ENCODE assay signal across 12 cellular contexts in genomic region chr6:136784271-136784664, GRCh38. TPM values are rescaled to one million over a fixed set of nuclear protein-coding genes. Genes with fewer than 3 reads are reported as not detected.
A peak's percentile ranks its signal among the peaks of the same experiment; 100 is the strongest.
DNase-seq lines count a peak whose midpoint lies in the region; ATAC-seq and TF ChIP-seq lines count a peak whose summit lies in the region.
"Had no signal": no experiment of that assay in that cellular context is flagged by ENCODE, and none has a peak within 500 bp of the region (broad histone marks: within the 10 kb centered on the region; RNA-seq: fewer than 3 reads in every experiment).

No MANE protein-coding gene starts in this region.

- no peaks in the 10 kb centered on the region for H3K9me3 ChIP-seq in SU-DHL-6 (ENCODE audit: insufficient read depth, low read length)
- H3K9me3 ChIP-seq in fibroblast of lung (ENCODE audit: control insufficient read depth, insufficient read depth, low read depth, low read length): no peaks in the 10 kb centered on the region
- H3K9me3 ChIP-seq in thoracic aorta: no peaks in the 10 kb centered on the region
- H3K9me3 ChIP-seq in mammary epithelial cell (replicated peaks; ENCODE audit: insufficient read depth, low read length): no peaks in the 10 kb centered on the region
- H3K9me3 ChIP-seq: vagina had no signal

- H3K4me2 ChIP-seq in SU-DHL-6 (ENCODE audit: low read depth, low read length, poor library complexity, severe bottlenecking) (peak overlapping the region; percentile 29), fibroblast of lung (ENCODE audit: extremely low read depth, insufficient read depth, low read length) (peak overlapping the region; percentile 9), mammary epithelial cell (ENCODE audit: insufficient read depth, low read depth, low read length) (no peak overlapping the region)

- dilution Hi-C loops in mammary epithelial cell (cut with HindIII; ENCODE audit: low sequenced_read_pairs): no loop called here

- peak overlapping the region; percentile 77 for H3K4me3 Mint-ChIP-seq in activated T-cell treated with anti-CD3 and anti-CD28 coated beads, Interleukin-2, amount 50 U/mL, for 4 hours

- H3K79me2 ChIP-seq in SU-DHL-6 (ENCODE audit: insufficient read depth, low read length): no peaks in the 10 kb centered on the region
- H3K79me2 ChIP-seq in fibroblast of lung (ENCODE audit: control insufficient read depth, insufficient read depth, low read length): peaks cover 71% of the 10 kb centered on the region
- H3K79me2 ChIP-seq in mammary epithelial cell (ENCODE audit: insufficient read depth, low read length): peaks cover 51% of the 10 kb centered on the region

- intact Hi-C loops in mammary epithelial cell (cut with micrococcal nuclease): no loop called here

- no peak for ATAC-seq in activated T-cell treated with anti-CD3 and anti-CD28 coated beads, Interleukin-2, amount 50 U/mL, for 4 hours
- ATAC-seq in thoracic aorta (ENCODE audit: insufficient number of reproducible peaks, low FRiP score, low read depth): no peak
- ATAC-seq: SK-N-SH treated with all-trans-retinoic acid at 6 μM for 48 hours had no signal

- no peak for DNase-seq in activated T-cell treated with anti-CD3 and anti-CD28 coated beads, Interleukin-2, amount 50 U/mL, for 4 hours
- DNase-seq in activated T-cell treated with anti-CD3 and anti-CD28 coated beads for 4 hours (no peak), fibroblast of lung (ENCODE audit: low read depth in 2 of 2) (no peak), thoracic aorta (ENCODE audit: low spot score) (no peak), mammary epithelial cell (no peak), inferior parietal cortex (ENCODE audit: extremely low spot score) (no peak), dedifferentiated amniotic fluid mesenchymal stem cell (ENCODE audit: extremely low spot score) (no peak)
- DNase-seq: NCI-H1092 treated with DMSO at 0.1 percent for 48 hours, NCI-H526 treated with DMSO at 0.1 percent for 48 hours had no signal

- peaks cover 3% of the 10 kb centered on the region for H3K36me3 Mint-ChIP-seq in activated T-cell treated with anti-CD3 and anti-CD28 coated beads, Interleukin-2, amount 50 U/mL, for 4 hours (ENCODE audit: insufficient read depth)

- peaks cover 26% of the 10 kb centered on the region for H3K4me1 ChIP-seq in fibroblast of lung (ENCODE audit: control insufficient read depth, extremely low read depth, insufficient read depth, low read length)
- peaks cover 72 to 96% of the 10 kb centered on the region in 2 donors for H3K4me1 ChIP-seq in thoracic aorta (ENCODE audit: control insufficient read depth in 1 of 2, low read depth in 2 of 2)
- H3K4me1 ChIP-seq in mammary epithelial cell (ENCODE audit: insufficient read depth, low read length): peaks cover 32% of the 10 kb centered on the region

- H3K9me3 Mint-ChIP-seq in activated T-cell treated with anti-CD3 and anti-CD28 coated beads, Interleukin-2, amount 50 U/mL, for 4 hours: no peaks in the 10 kb centered on the region

- H3K27me3 Mint-ChIP-seq in activated T-cell treated with anti-CD3 and anti-CD28 coated beads, Interleukin-2, amount 50 U/mL, for 4 hours (ENCODE audit: low read depth): no peaks in the 10 kb centered on the region

- no peaks in the 10 kb centered on the region for H3K9me2 ChIP-seq in SU-DHL-6 (replicated peaks; ENCODE audit: insufficient read depth, low read length)

- 95% methylated on average over 8 of the region's 8 CpGs for WGBS in mammary epithelial cell (ENCODE audit: low coverage, missing lambda C conversion rate)

- TF ChIP-seq CTCF in SU-DHL-6 (IDR thresholded peaks at IDR 0.05; ENCODE audit: insufficient read depth, low read length, poor library complexity, severe bottlenecking) (no peak), fibroblast of lung (conservative IDR thresholded peaks at IDR 0.05 in 1 of 2, IDR thresholded peaks at IDR 0.05 in 1 of 2; ENCODE audit: low read depth in 1 of 2, low read length in 2 of 2) (no peak), thoracic aorta (IDR thresholded peaks at IDR 0.05) (no peak), mammary epithelial cell (conservative IDR thresholded peaks at IDR 0.05 in 1 of 2, IDR thresholded peaks at IDR 0.05 in 1 of 2; ENCODE audit: extremely low read depth in 1 of 2, insufficient read depth in 1 of 2, low read depth in 1 of 2, low read length in 2 of 2) (no peak)

- H3K27ac ChIP-seq in SU-DHL-6 (ENCODE audit: low read depth, low read length): no peak overlapping the region
- no peak overlapping the region for H3K27ac ChIP-seq in fibroblast of lung (ENCODE audit: insufficient read depth, low read length)
- peak overlapping the region; percentile 4 to 97 for H3K27ac ChIP-seq in thoracic aorta
- H3K27ac ChIP-seq in mammary epithelial cell (ENCODE audit: insufficient read depth, low read depth, low read length): no peak overlapping the region
- H3K27ac ChIP-seq: vagina had no signal

- no peaks in the 10 kb centered on the region for H4K20me1 ChIP-seq in SU-DHL-6 (ENCODE audit: low read depth, low read length)
- H4K20me1 ChIP-seq in fibroblast of lung (ENCODE audit: control insufficient read depth, extremely low read depth, insufficient read depth, low read length): no peaks in the 10 kb centered on the region
- no peaks in the 10 kb centered on the region for H4K20me1 ChIP-seq in mammary epithelial cell (ENCODE audit: insufficient read depth, low read length)

- H2AFZ ChIP-seq in SU-DHL-6 (ENCODE audit: low read depth, low read length, severe bottlenecking) (peak overlapping the region; percentile 5), fibroblast of lung (ENCODE audit: low read length) (no peak overlapping the region), mammary epithelial cell (ENCODE audit: low read depth, low read length) (no peak overlapping the region)

- no peak overlapping the region for H3K9ac ChIP-seq in SU-DHL-6 (ENCODE audit: low read length)
- H3K9ac ChIP-seq in fibroblast of lung (ENCODE audit: insufficient read depth, low read length): no peak overlapping the region
- no peak overlapping the region for H3K9ac ChIP-seq in mammary epithelial cell (ENCODE audit: insufficient read depth, low read length)

- H3K27me3 ChIP-seq in SU-DHL-6 (ENCODE audit: low read length): no peaks in the 10 kb centered on the region
- no peaks in the 10 kb centered on the region for H3K27me3 ChIP-seq in fibroblast of lung (ENCODE audit: control insufficient read depth, insufficient read depth, low read length)
- H3K27me3 ChIP-seq in thoracic aorta (replicated peaks; ENCODE audit: insufficient read depth): no peaks in the 10 kb centered on the region
- no peaks in the 10 kb centered on the region for H3K27me3 ChIP-seq in mammary epithelial cell (ENCODE audit: insufficient read depth, low read length)
- H3K27me3 ChIP-seq: vagina had no signal

- no peaks in the 10 kb centered on the region for H3F3A ChIP-seq in SU-DHL-6 (ENCODE audit: insufficient read depth)

- in situ Hi-C loops in mammary epithelial cell (cut with MboI; ENCODE audit: low sequenced_read_pairs in 2 of 2): no loop called here

- no TSS peak for BruUV-seq in mammary epithelial cell (replicated peaks; lab: Mats Ljungman, UMichigan)

- CTCF ChIA-PET in mammary epithelial cell (lab: Charles Lee; ENCODE audit: low non-redundant PET): no interaction called here

- H3K4me3 ChIP-seq in SU-DHL-6 (ENCODE audit: insufficient read depth, low read length, poor library complexity, severe bottlenecking) (no peak overlapping the region), fibroblast of lung (replicated peaks in 1 of 4; ENCODE audit: control extremely low read depth in 1 of 4, insufficient read depth in 1 of 4, low read depth in 3 of 4, low read length in 4 of 4) (no peak overlapping the region), thoracic aorta (peak overlapping the region; percentile 56), mammary epithelial cell (replicated peaks in 1 of 3; ENCODE audit: insufficient read depth in 1 of 3, low read depth in 2 of 3, low read length in 3 of 3) (no peak overlapping the region)
- H3K4me3 ChIP-seq: vagina had no signal

- peaks cover 81% of the 10 kb centered on the region for H3K4me1 Mint-ChIP-seq in activated T-cell treated with anti-CD3 and anti-CD28 coated beads, Interleukin-2, amount 50 U/mL, for 4 hours (ENCODE audit: low read depth)

- H3K36me3 ChIP-seq in SU-DHL-6 (ENCODE audit: low read length): no peaks in the 10 kb centered on the region
- peaks cover 2% of the 10 kb centered on the region for H3K36me3 ChIP-seq in fibroblast of lung (ENCODE audit: control insufficient read depth, insufficient read depth, low read length)
- no peaks in the 10 kb centered on the region for H3K36me3 ChIP-seq in thoracic aorta
- H3K36me3 ChIP-seq in mammary epithelial cell (ENCODE audit: insufficient read depth, low read length): no peaks in the 10 kb centered on the region
- H3K36me3 ChIP-seq: vagina had no signal

RNA-seq across cellular contexts. Expression of gene MAP3K5, which starts 8.0 kb away (rescaled TPM):
- 10 to 100 TPM in 1 of 3 donors, 1 to 10 TPM in 2; 5.7 to 10.5 (median 7.9) TPM for total RNA-seq in activated T-cell treated with anti-CD3 and anti-CD28 coated beads, Interleukin-2, amount 50 U/mL, for 4 hours
- 45.2 and 62.6 TPM in 2 replicates for total RNA-seq in fibroblast of lung
- polyA plus RNA-seq in fibroblast of lung: 10.9 and 20.4 TPM in 2 replicates
- 9.7 and 20.1 TPM in 2 replicates for polyA plus RNA-seq in fibroblast of lung (2012)
- 3.1 and 7.1 TPM in 2 replicates for polyA minus RNA-seq in fibroblast of lung (ENCODE audit: low replicate concordance)
- 100 to 1,000 TPM in 1 of 2 donors, 10 to 100 TPM in 1; 73.6 to 101 TPM for total RNA-seq in thoracic aorta
- total RNA-seq in mammary epithelial cell: 1 to 10 TPM; 4.2 to 8.8 TPM
- 2.4 TPM for polyA plus RNA-seq in mammary epithelial cell
- polyA minus RNA-seq in mammary epithelial cell: 3.3 TPM

RNA-seq across cellular contexts. Expression of gene PEX7, which starts 38.1 kb away (rescaled TPM):
- total RNA-seq in activated T-cell treated with anti-CD3 and anti-CD28 coated beads, Interleukin-2, amount 50 U/mL, for 4 hours: 1 to 10 TPM; 4.0 to 5.1 (median 4.5) TPM
- total RNA-seq in fibroblast of lung (8.7 and 18.0 TPM in 2 replicates), thoracic aorta (1 to 10 TPM; 7.6 TPM), mammary epithelial cell (10 to 100 TPM in 1 of 2 donors, 1 to 10 TPM in 1; 9.0 to 13.8 TPM)
- polyA plus RNA-seq in fibroblast of lung (9.3 and 10.2 TPM in 2 replicates), mammary epithelial cell (10.0 TPM)
- polyA plus RNA-seq in fibroblast of lung (2012): 5.6 and 6.1 TPM in 2 replicates
- polyA minus RNA-seq in fibroblast of lung (ENCODE audit: low replicate concordance) (1.4 and 5.9 TPM in 2 replicates), mammary epithelial cell (3.0 TPM)

Comparison
In these comparisons a context has a peak if more than half of its experiments do, and no peak if none do; other contexts are left out.
1. H3K27ac ChIP-seq: peak in thoracic aorta (2 of 2); none in SU-DHL-6 (single experiment), fibroblast of lung (single experiment) and mammary epithelial cell (single experiment).